ENCODE assay signal across 2 cellular contexts in genomic region chr7:150615221-150615755, GRCh38. TPM values are rescaled to one million over a fixed set of nuclear protein-coding genes. Genes with fewer than 3 reads are reported as not detected.
"Had no signal": no experiment of that assay in that cellular context is flagged by ENCODE, and none has a peak within 500 bp of the region (broad histone marks: within the 10 kb centered on the region; RNA-seq: fewer than 3 reads in every experiment).

No MANE protein-coding gene starts in this region.

RNA-seq across cellular contexts. Expression of gene GIMAP6, which starts 16.9 kb away (rescaled TPM):
- total RNA-seq: bronchial epithelial cell, smooth muscle cell had no signal
- polyA plus RNA-seq: smooth muscle cell had no signal

RNA-seq across cellular contexts. Expression of gene GIMAP4, which starts 48.1 kb away (rescaled TPM):
- total RNA-seq: bronchial epithelial cell, smooth muscle cell had no signal
- polyA plus RNA-seq: smooth muscle cell had no signal
